Comparison of ENCODE assay signal across 20 cellular contexts in genomic region chr7:24472093-24472492, GRCh38.
"Had no signal": no experiment of that assay in that cellular context is flagged by ENCODE, and none has a peak within 500 bp of the region (broad histone marks: within the 10 kb centered on the region; RNA-seq: fewer than 3 reads in every experiment).

No MANE protein-coding gene starts in this region.

- H3K27me3 ChIP-seq: heart right ventricle, testis had no signal

- H3K4me3 ChIP-seq: heart right ventricle, lower lobe of right lung, testis had no signal

- H3K4me3 Mint-ChIP-seq: activated naive CD8-positive, alpha-beta T cell; activated T-helper 1 cell treated with anti-CD3 and anti-CD28 coated beads, Interleukin-12 subunit alpha, Interleukin-12 subunit beta, Interleukin-2, Interleukin-4 antibody, amounts not matched to agents 30 ng/mL and 10 ng/mL and 1 ng/mL, durations not matched to agents 14 hours and 24 hours and 36 hours; endodermal cell; naive B cell; stimulated activated memory B cell treated with anti-CD40 and anti-IgM and Interleukin-4, amounts not matched to agents 10 μg/mL and 1 μg/mL and 100 μg/mL, for 72 hours; type B pancreatic cell had no signal

- H3K4me1 Mint-ChIP-seq: naive B cell; stimulated activated memory B cell treated with anti-CD40 and anti-IgM and Interleukin-4, amounts not matched to agents 10 μg/mL and 1 μg/mL and 100 μg/mL, for 72 hours had no signal

- ATAC-seq: heart right ventricle; lower lobe of right lung; sciatic nerve; stimulated activated memory B cell treated with anti-CD40 and anti-IgM and Interleukin-4, amounts not matched to agents 10 μg/mL and 1 μg/mL and 100 μg/mL, for 72 hours had no signal

- H3K36me3 ChIP-seq: heart right ventricle, lower lobe of right lung had no signal

- H3K27ac ChIP-seq: heart right ventricle, lower lobe of right lung, testis had no signal

- H3K9me3 Mint-ChIP-seq: activated T-helper 1 cell treated with anti-CD3 and anti-CD28 coated beads, Interleukin-12 subunit alpha, Interleukin-12 subunit beta, Interleukin-2, Interleukin-4 antibody, amounts not matched to agents 30 ng/mL and 10 ng/mL and 1 ng/mL, durations not matched to agents 14 hours and 24 hours and 36 hours; endodermal cell; naive B cell; stimulated activated memory B cell treated with anti-CD40 and anti-IgM and Interleukin-4, amounts not matched to agents 10 μg/mL and 1 μg/mL and 100 μg/mL, for 72 hours; type B pancreatic cell had no signal

- FAIRE-seq: keratinocyte, small intestine had no signal

- H3K27ac Mint-ChIP-seq: activated naive CD8-positive, alpha-beta T cell; activated T-helper 1 cell treated with anti-CD3 and anti-CD28 coated beads, Interleukin-12 subunit alpha, Interleukin-12 subunit beta, Interleukin-2, Interleukin-4 antibody, amounts not matched to agents 30 ng/mL and 10 ng/mL and 1 ng/mL, durations not matched to agents 14 hours and 24 hours and 36 hours; endodermal cell; naive B cell; stimulated activated memory B cell treated with anti-CD40 and anti-IgM and Interleukin-4, amounts not matched to agents 10 μg/mL and 1 μg/mL and 100 μg/mL, for 72 hours; type B pancreatic cell had no signal

- H3K36me3 Mint-ChIP-seq: activated naive CD8-positive, alpha-beta T cell; naive B cell; stimulated activated memory B cell treated with anti-CD40 and anti-IgM and Interleukin-4, amounts not matched to agents 10 μg/mL and 1 μg/mL and 100 μg/mL, for 72 hours; type B pancreatic cell had no signal

- H3K9me3 ChIP-seq: lower lobe of right lung, testis had no signal

- H3K4me1 ChIP-seq: lower lobe of right lung, testis had no signal

- H3K27me3 Mint-ChIP-seq: activated naive CD8-positive, alpha-beta T cell; naive B cell; type B pancreatic cell had no signal

- DNase-seq: activated CD4-positive, alpha-beta T cell treated with anti-CD3 and anti-CD28 coated beads for 1 hour; activated CD4-positive, alpha-beta T cell treated with anti-CD3 and anti-CD28 coated beads, Interleukin-2, amount 50 U/mL, for 4 hours; activated gamma-delta T cell treated with Interleukin-2 at 50 U/mL for 16 hours; amniotic stem cell; cortex of kidney; endodermal cell; heart right ventricle; lower lobe of right lung; naive B cell; occipital lobe; small intestine; stimulated activated CD4-positive, alpha-beta T cell treated with anti-CD3 and anti-CD28 coated beads, Interleukin-2, amount 100 ng/mL, for 24 hours; T-helper 9 cell; testis had no signal
